Comparison of ENCODE assay signal across 8 cellular contexts in the genomic region with DNA sequence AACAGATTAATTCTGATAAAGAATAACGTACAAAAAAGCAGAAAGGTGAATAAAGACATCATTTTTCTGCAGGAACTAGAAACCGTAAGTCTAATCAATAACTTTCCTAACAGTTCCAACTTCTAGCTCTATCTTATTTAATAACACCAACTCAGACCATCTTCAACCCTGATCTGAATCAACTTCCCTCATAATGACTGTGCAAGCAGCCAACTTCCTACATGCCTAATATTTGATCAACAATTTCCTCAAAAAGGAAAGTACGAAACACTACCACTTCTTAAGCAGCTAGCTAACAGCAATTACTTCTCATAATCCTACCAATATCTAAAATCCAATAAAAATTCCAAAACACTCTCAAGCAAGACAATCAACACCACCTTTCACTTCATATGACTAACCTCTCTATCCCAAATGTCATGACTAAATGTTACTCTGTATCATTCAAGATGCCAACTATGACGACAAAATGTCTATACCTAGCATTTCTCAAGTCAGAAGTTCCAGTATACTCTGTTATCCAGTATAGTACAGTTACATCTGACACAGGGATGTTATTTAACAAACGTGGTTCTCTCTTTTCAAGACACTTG. TPM values are rescaled to one million over a fixed set of nuclear protein-coding genes. Genes with fewer than 3 reads are reported as not detected.
DNase-seq lines count a peak whose midpoint lies in the region; ATAC-seq and TF ChIP-seq lines count a peak whose summit lies in the region.

No MANE protein-coding gene starts in this region.

- intact Hi-C loops in heart right ventricle (cut with DNase I) = loop anchor here in 1 of 10 donors (10.0 kb wide), 1 partner anchor 81 kb away; no protein-coding TSS in a partner anchor
- intact Hi-C loops in Right ventricle myocardium inferior (cut with DNase I) = no loop called here

- H3K4me3 Mint-ChIP-seq in stimulated activated naive CD8-positive, alpha-beta T cell treated with anti-CD3 and anti-CD28 coated beads, Interleukin-15, Interleukin-2, amounts not matched to agents 100 ng/mL and 50 ng/mL, for 24 hours = peak overlapping the region; percentile 93

- peak overlapping the region; percentile 94 for H3K27ac Mint-ChIP-seq in stimulated activated naive CD8-positive, alpha-beta T cell treated with anti-CD3 and anti-CD28 coated beads, Interleukin-15, Interleukin-2, amounts not matched to agents 100 ng/mL and 50 ng/mL, for 24 hours

- H3K27me3 Mint-ChIP-seq in stimulated activated naive CD8-positive, alpha-beta T cell treated with anti-CD3 and anti-CD28 coated beads, Interleukin-15, Interleukin-2, amounts not matched to agents 100 ng/mL and 50 ng/mL, for 24 hours = no peaks in the 10 kb centered on the region

- H3K9me2 ChIP-seq in hepatocyte (replicated peaks; ENCODE audit: insufficient read depth) = no peaks in the 10 kb centered on the region

- H3K9me3 ChIP-seq in heart right ventricle (no peaks in the 10 kb centered on the region), hepatocyte (ENCODE audit: low read depth) (no peaks in the 10 kb centered on the region)

- ATAC-seq in heart right ventricle (no peak), Right ventricle myocardium inferior (no peak), HG03520 (IDR thresholded peaks at IDR 0.05; ENCODE audit: unreplicated experiment) (no peak), HG03571 (IDR thresholded peaks at IDR 0.05; ENCODE audit: unreplicated experiment) (no peak)

- peaks cover 26% of the 10 kb centered on the region for H3K36me3 Mint-ChIP-seq in stimulated activated naive CD8-positive, alpha-beta T cell treated with anti-CD3 and anti-CD28 coated beads, Interleukin-15, Interleukin-2, amounts not matched to agents 100 ng/mL and 50 ng/mL, for 24 hours (ENCODE audit: low read depth)

- 30 to 35% methylated on average over 5 of the region's 5 CpGs for WGBS in heart right ventricle, 2 donors
- WGBS in hepatocyte (ENCODE audit: low lambda C conversion rate, missing lambda C conversion rate) = 30% methylated on average over 5 of the region's 5 CpGs

- no peak for DNase-seq in heart right ventricle
- no peak for DNase-seq in Right ventricle myocardium inferior (ENCODE audit: missing footprints)
- DNase-seq in hepatocyte (ENCODE audit: low spot score) = no peak
- DNase-seq in NCI-H1105 treated with DMSO at 0.1 percent for 48 hours (lab: John Stamatoyannopoulos, UW) = no peak

- H3K27ac ChIP-seq in heart right ventricle (peak overlapping the region in 7 of 10 donors; percentile 95 to 99 (median 96)), VCaP (peak overlapping the region; percentile 92), hepatocyte (peak overlapping the region; percentile 96)

- H3K36me3 ChIP-seq in heart right ventricle (no peaks in the 10 kb centered on the region), hepatocyte (replicated peaks; ENCODE audit: insufficient read depth, low read depth) (no peaks in the 10 kb centered on the region)

- peaks cover 71% of the 10 kb centered on the region for H3K79me2 ChIP-seq in hepatocyte

- no peaks in the 10 kb centered on the region for H3K27me3 ChIP-seq in heart right ventricle
- no peaks in the 10 kb centered on the region for H3K27me3 ChIP-seq in hepatocyte

- H3K4me3 ChIP-seq in heart right ventricle (peak overlapping the region; percentile 67 to 98 (median 88)), hepatocyte (peak overlapping the region; percentile 58)

- peak overlapping the region; percentile 80 for H3K4me2 ChIP-seq in hepatocyte

- peaks cover 55% of the 10 kb centered on the region for H3K4me1 Mint-ChIP-seq in stimulated activated naive CD8-positive, alpha-beta T cell treated with anti-CD3 and anti-CD28 coated beads, Interleukin-15, Interleukin-2, amounts not matched to agents 100 ng/mL and 50 ng/mL, for 24 hours (ENCODE audit: low read depth)

- no peaks in the 10 kb centered on the region for H3K9me3 Mint-ChIP-seq in stimulated activated naive CD8-positive, alpha-beta T cell treated with anti-CD3 and anti-CD28 coated beads, Interleukin-15, Interleukin-2, amounts not matched to agents 100 ng/mL and 50 ng/mL, for 24 hours

- no peak for TF ChIP-seq CTCF in heart right ventricle (IDR thresholded peaks at IDR 0.05)
- no peak for TF ChIP-seq CTCF in VCaP (conservative IDR thresholded peaks at IDR 0.05)
- TF ChIP-seq CTCF in hepatocyte (IDR thresholded peaks at IDR 0.05; ENCODE audit: poor library complexity) = no peak

- H2AFZ ChIP-seq in hepatocyte = no peak overlapping the region

- H4K20me1 ChIP-seq in hepatocyte (ENCODE audit: insufficient read depth, poor library complexity, severe bottlenecking) = peaks cover 49% of the 10 kb centered on the region

- H3K4me1 ChIP-seq in heart right ventricle = peaks cover 3 to 59% (median 40%) of the 10 kb centered on the region in 9 donors
- H3K4me1 ChIP-seq in hepatocyte (ENCODE audit: insufficient read depth) = peaks cover 14% of the 10 kb centered on the region

RNA-seq across cellular contexts. Expression of a gene that starts 1.7 kb away (rescaled TPM):
- total RNA-seq in heart right ventricle (10 to 100 TPM; 17.9 to 28.1 (median 23.0) TPM), Right ventricle myocardium inferior (23.4 TPM), hepatocyte (65.9 and 74.9 TPM in 2 replicates)
- polyA plus RNA-seq in heart right ventricle (10 to 100 TPM; 26.5 to 55.2 TPM), hepatocyte (53.2 and 63.0 TPM in 2 replicates)
